ENCODE assay signal across 13 cellular contexts in the genomic region with DNA sequence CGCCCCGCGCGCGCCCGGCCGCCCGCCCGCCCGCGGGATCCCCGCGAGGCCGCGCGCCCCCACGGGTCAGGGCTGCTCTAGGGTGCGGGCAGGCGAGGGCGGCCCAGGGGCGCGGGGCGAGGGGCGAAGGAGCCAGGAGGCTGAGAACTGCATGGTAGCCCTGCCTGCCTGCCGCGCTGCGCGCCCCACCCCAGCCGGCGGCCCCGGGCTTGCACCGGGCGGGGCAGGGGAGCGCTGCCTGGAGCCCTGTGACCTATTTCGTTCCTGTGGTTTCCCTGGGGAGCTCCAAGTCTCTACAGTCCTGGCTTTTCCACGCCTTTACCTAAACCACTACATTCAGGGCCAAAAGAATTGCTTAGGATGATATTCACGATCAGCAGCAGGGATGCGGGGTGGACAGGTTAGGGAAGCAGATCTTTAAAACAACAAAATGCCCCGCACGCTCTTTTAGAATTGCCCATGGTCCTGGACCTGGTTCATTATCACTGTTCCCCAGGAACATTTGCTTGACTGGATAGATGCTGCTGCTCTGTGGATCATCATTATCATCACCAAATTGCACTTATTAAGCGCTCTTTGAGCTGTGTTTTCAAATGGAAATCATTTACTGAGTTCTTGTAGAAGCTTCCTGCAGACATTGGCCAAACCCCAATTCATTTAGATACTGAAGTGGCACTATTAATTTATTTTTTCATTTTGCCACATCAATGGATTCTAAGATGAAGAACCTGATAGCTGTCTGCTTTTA. TPM values are rescaled to one million over a fixed set of nuclear protein-coding genes. Genes with fewer than 3 reads are reported as not detected.
DNase-seq lines count a peak whose midpoint lies in the region; ATAC-seq and TF ChIP-seq lines count a peak whose summit lies in the region.
"Had no signal": no experiment of that assay in that cellular context is flagged by ENCODE, and none has a peak within 500 bp of the region (broad histone marks: within the 10 kb centered on the region; RNA-seq: fewer than 3 reads in every experiment).

No MANE protein-coding gene starts in this region.

- intact Hi-C loops in Calu3 (cut with micrococcal nuclease; ENCODE audit: unreplicated experiment), result no loop called here
- intact Hi-C loops in dendritic cell treated with granulocyte-macrophage colony-stimulating factor and Interleukin-4, amounts not matched to agents 40 ng/mL and 50 ng/mL, for 4 days (cut with micrococcal nuclease), result no loop called here

- no peaks in the 10 kb centered on the region for H3K9me3 ChIP-seq in MM.1S (replicated peaks; ENCODE audit: insufficient read depth, low read length)

- peak; percentile 3 for DNase-seq in Calu3
- no peak for DNase-seq in MM.1S
- DNase-seq in activated gamma-delta T cell treated with Interleukin-2 at 50 U/mL for 16 hours, result no peak
- no peak for DNase-seq in NCI-H2227 treated with DMSO at 0.1 percent for 48 hours (lab: John Stamatoyannopoulos, UW)
- DNase-seq in activated CD4-positive, alpha-beta T cell treated with anti-CD3 and anti-CD28 coated beads, Interleukin-2, amount 10 ng/mL, durations not matched to agents 7 days and 5 days, result no peak
- DNase-seq: DND-41, NCI-H510A had no signal

- no peaks in the 10 kb centered on the region for H3K36me3 ChIP-seq in MM.1S (replicated peaks; ENCODE audit: insufficient read depth, low read length)

- POLR2A ChIA-PET in activated CD4-positive, alpha-beta T cell treated with anti-CD3 and anti-CD28 coated beads, Interleukin-2, amount 10 ng/mL, durations not matched to agents 7 days and 5 days (lab: Charles Lee), result no interaction called here

- no TSS peak for BruUV-seq in Calu3 (replicated peaks; lab: Mats Ljungman, UMichigan)

- no peaks in the 10 kb centered on the region for H3K9me3 Mint-ChIP-seq in Calu3 (ENCODE audit: low read depth, unreplicated experiment)
- no peaks in the 10 kb centered on the region for H3K9me3 Mint-ChIP-seq in dendritic cell treated with granulocyte-macrophage colony-stimulating factor and Interleukin-4, amounts not matched to agents 40 ng/mL and 50 ng/mL, for 4 days
- H3K9me3 Mint-ChIP-seq in nephron, result no peaks in the 10 kb centered on the region
- H3K9me3 Mint-ChIP-seq in activated CD4-positive, alpha-beta T cell treated with anti-CD3 and anti-CD28 coated beads, Interleukin-2, amount 10 ng/mL, durations not matched to agents 7 days and 5 days, result no peaks in the 10 kb centered on the region

- H3K79me2 ChIP-seq in MM.1S (ENCODE audit: low read length), result no peaks in the 10 kb centered on the region

- H3K27ac ChIP-seq in MM.1S (ENCODE audit: low read length), result no peak overlapping the region
- H3K27ac ChIP-seq: epithelial cell of prostate had no signal

- H3K27ac Mint-ChIP-seq in Calu3 (ENCODE audit: unreplicated experiment), result no peak overlapping the region
- no peak overlapping the region for H3K27ac Mint-ChIP-seq in dendritic cell treated with granulocyte-macrophage colony-stimulating factor and Interleukin-4, amounts not matched to agents 40 ng/mL and 50 ng/mL, for 4 days
- H3K27ac Mint-ChIP-seq in nephron, result no peak overlapping the region
- H3K27ac Mint-ChIP-seq in activated CD4-positive, alpha-beta T cell treated with anti-CD3 and anti-CD28 coated beads, Interleukin-2, amount 10 ng/mL, durations not matched to agents 7 days and 5 days, result no peak overlapping the region

- CTCF ChIA-PET in Calu3 (lab: Charles Lee), result no interaction called here
- CTCF ChIA-PET in activated CD4-positive, alpha-beta T cell treated with anti-CD3 and anti-CD28 coated beads, Interleukin-2, amount 10 ng/mL, durations not matched to agents 7 days and 5 days (lab: Charles Lee), result no interaction called here

- TF ChIP-seq CTCF in Calu3 (IDR thresholded peaks at IDR 0.05; ENCODE audit: unreplicated experiment), result no peak
- no peak for TF ChIP-seq CTCF in MM.1S (IDR thresholded peaks at IDR 0.05; ENCODE audit: low read length)
- no peak for TF ChIP-seq CTCF in nephron (IDR thresholded peaks at IDR 0.05; ENCODE audit: unreplicated experiment in 3 of 3)

- H3K9ac ChIP-seq in MM.1S (ENCODE audit: low read length), result no peak overlapping the region

- peak overlapping the region; percentile 43; the same call in 1 of the 2 replicates for H3K4me3 ChIP-seq in MM.1S (ENCODE audit: low read length)

- H3K4me1 Mint-ChIP-seq in Calu3 (ENCODE audit: low read depth, unreplicated experiment) (no peaks in the 10 kb centered on the region), nephron (peaks cover 33% of the 10 kb centered on the region)
- peaks cover 8% of the 10 kb centered on the region for H3K4me1 Mint-ChIP-seq in dendritic cell treated with granulocyte-macrophage colony-stimulating factor and Interleukin-4, amounts not matched to agents 40 ng/mL and 50 ng/mL, for 4 days (ENCODE audit: low read depth)
- H3K4me1 Mint-ChIP-seq in activated CD4-positive, alpha-beta T cell treated with anti-CD3 and anti-CD28 coated beads, Interleukin-2, amount 10 ng/mL, durations not matched to agents 7 days and 5 days, result peaks cover 3% of the 10 kb centered on the region

- no peak for ATAC-seq in HG02798 (IDR thresholded peaks at IDR 0.05; ENCODE audit: poor library complexity, unreplicated experiment)

- no peak overlapping the region for H2AFZ ChIP-seq in MM.1S (ENCODE audit: low read length)

- H3K27me3 ChIP-seq in MM.1S (replicated peaks; ENCODE audit: insufficient read depth, low read length), result peaks cover 21% of the 10 kb centered on the region; the same call in 1 of the 2 replicates

- no peaks in the 10 kb centered on the region for H4K20me1 ChIP-seq in MM.1S (ENCODE audit: insufficient read depth, low read length)

- H3K27me3 Mint-ChIP-seq in Calu3 (ENCODE audit: unreplicated experiment) (peaks cover 82% of the 10 kb centered on the region), nephron (ENCODE audit: low read depth) (peaks cover 92% of the 10 kb centered on the region)
- peaks cover 46% of the 10 kb centered on the region for H3K27me3 Mint-ChIP-seq in dendritic cell treated with granulocyte-macrophage colony-stimulating factor and Interleukin-4, amounts not matched to agents 40 ng/mL and 50 ng/mL, for 4 days
- peaks cover 75% of the 10 kb centered on the region for H3K27me3 Mint-ChIP-seq in activated CD4-positive, alpha-beta T cell treated with anti-CD3 and anti-CD28 coated beads, Interleukin-2, amount 10 ng/mL, durations not matched to agents 7 days and 5 days

- H3K4me3 Mint-ChIP-seq in Calu3 (ENCODE audit: low read depth, unreplicated experiment) (no peak overlapping the region), nephron (peak overlapping the region; percentile 58 to 82 (median 80))
- peak overlapping the region; percentile 10 for H3K4me3 Mint-ChIP-seq in dendritic cell treated with granulocyte-macrophage colony-stimulating factor and Interleukin-4, amounts not matched to agents 40 ng/mL and 50 ng/mL, for 4 days
- no peak overlapping the region for H3K4me3 Mint-ChIP-seq in activated CD4-positive, alpha-beta T cell treated with anti-CD3 and anti-CD28 coated beads, Interleukin-2, amount 10 ng/mL, durations not matched to agents 7 days and 5 days

- peak overlapping the region; percentile 61; the same call in 1 of the 2 replicates for H3K4me2 ChIP-seq in MM.1S (ENCODE audit: low read depth, low read length)

- no peaks in the 10 kb centered on the region for H3K9me2 ChIP-seq in MM.1S (replicated peaks; ENCODE audit: insufficient read depth, low read length)

- H3K4me1 ChIP-seq in MM.1S (ENCODE audit: low read length), result no peaks in the 10 kb centered on the region

- H3K36me3 Mint-ChIP-seq in Calu3 (ENCODE audit: insufficient read depth, unreplicated experiment), result no peaks in the 10 kb centered on the region
- no peaks in the 10 kb centered on the region for H3K36me3 Mint-ChIP-seq in dendritic cell treated with granulocyte-macrophage colony-stimulating factor and Interleukin-4, amounts not matched to agents 40 ng/mL and 50 ng/mL, for 4 days (ENCODE audit: low read depth)
- H3K36me3 Mint-ChIP-seq in nephron (ENCODE audit: low read depth), result no peaks in the 10 kb centered on the region
- no peaks in the 10 kb centered on the region for H3K36me3 Mint-ChIP-seq in activated CD4-positive, alpha-beta T cell treated with anti-CD3 and anti-CD28 coated beads, Interleukin-2, amount 10 ng/mL, durations not matched to agents 7 days and 5 days (ENCODE audit: low read depth)

- no peaks in the 10 kb centered on the region for H3F3A ChIP-seq in MM.1S (ENCODE audit: insufficient read depth, low read length)

RNA-seq across cellular contexts. Expression of a gene that starts 0.4 kb away (rescaled TPM):
- not detected in 2 replicates for total RNA-seq in Calu3 (2022)
- total RNA-seq in activated CD4-positive, alpha-beta T cell treated with anti-CD3 and anti-CD28 coated beads, Interleukin-2, amount 10 ng/mL, durations not matched to agents 7 days and 5 days, result not detected
- total RNA-seq: lung microvascular endothelial cell; T-helper 2 cell treated with Interferon-gamma antibody and Interleukin-4, amounts not matched to agents 100 ng/mL and 5 ng/mL, for 36 hours had no signal

Comparison
In these comparisons a context has a peak if more than half of its experiments do, and no peak if none do; other contexts are left out.
1. H3K4me3 Mint-ChIP-seq: peak in dendritic cell treated with granulocyte-macrophage colony-stimulating factor and Interleukin-4, amounts not matched to agents 40 ng/mL and 50 ng/mL, for 4 days (single experiment) and nephron (3 of 3); none in Calu3 (single experiment) and activated CD4-positive, alpha-beta T cell treated with anti-CD3 and anti-CD28 coated beads, Interleukin-2, amount 10 ng/mL, durations not matched to agents 7 days and 5 days (single experiment).